26 cellular contexts compared by ENCODE assay signal in the genomic region with DNA sequence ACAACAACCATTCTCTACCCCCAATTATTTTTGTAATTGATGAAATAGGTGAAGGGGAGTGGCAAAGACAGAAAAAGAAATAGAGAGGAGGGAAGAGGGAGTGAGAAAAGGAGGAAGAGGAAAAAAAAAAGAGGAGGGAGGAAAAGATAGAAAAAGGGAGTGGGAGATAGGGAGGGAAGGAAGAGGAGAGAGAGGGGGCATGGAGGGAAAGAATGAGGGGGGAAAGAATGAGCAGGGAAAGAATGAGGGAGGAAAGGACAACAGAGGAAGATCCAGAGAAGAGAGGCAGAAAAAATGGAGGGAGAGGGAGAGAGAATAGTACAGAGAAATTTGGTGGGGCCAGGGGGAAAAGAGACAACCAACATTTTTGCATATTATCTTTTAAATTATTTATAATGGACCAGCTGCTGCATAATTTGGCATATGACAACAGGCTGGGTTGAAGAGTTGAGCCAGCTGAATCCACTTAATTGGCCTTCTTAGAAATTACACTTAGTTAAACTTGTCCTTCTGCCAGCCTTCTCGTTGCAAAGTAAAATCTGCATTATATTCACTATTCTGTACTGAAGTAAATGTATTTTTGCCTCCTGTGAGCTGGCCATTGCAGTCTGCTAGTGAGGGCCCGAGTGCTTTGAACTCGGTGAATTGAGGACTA.
A peak's percentile ranks its signal among the peaks of the same experiment; 100 is the strongest.
DNase-seq lines count a peak whose midpoint lies in the region; ATAC-seq, FAIRE-seq and TF ChIP-seq lines count a peak whose summit lies in the region.
"Had no signal": no experiment of that assay in that cellular context is flagged by ENCODE, and none has a peak within 500 bp of the region (broad histone marks: within the 10 kb centered on the region; RNA-seq: fewer than 3 reads in every experiment).

No MANE protein-coding gene starts in this region.

- H3K4me1 Mint-ChIP-seq in activated CD4-positive, alpha-beta memory T cell treated with anti-CD3 and anti-CD28 coated beads, Interleukin-2, amount 10 ng/mL, durations not matched to agents 7 days and 5 days: peaks cover 10% of the 10 kb centered on the region
- H3K4me1 Mint-ChIP-seq: central memory CD8-positive, alpha-beta T cell had no signal

- H3K79me2 ChIP-seq in HepG2 (ENCODE audit: insufficient read depth, low read length) (no peaks in the 10 kb centered on the region), OCI-LY3 (ENCODE audit: low read length) (peaks cover 15% of the 10 kb centered on the region)

- in situ Hi-C loops in HepG2 (cut with HindIII; ENCODE audit: extremely low pct_ligation_motif_present, low pct_unique_long_range_greater_than_20kb): no loop called here

- intact Hi-C loops in HepG2 (cut with micrococcal nuclease; ENCODE audit: unreplicated experiment) (no loop called here), right lobe of liver (cut with DNase I) (loop anchor here (10.0 kb wide), 1 partner anchor 116 kb away; no protein-coding TSS in a partner anchor), dorsolateral prefrontal cortex (cut with DNase I) (no loop called here)

- CTCF ChIA-PET in HepG2 (lab: Yijun Ruan, JAX; ENCODE audit: low intra/inter-chr PET ratio, low total read pairs): no interaction called here
- CTCF ChIA-PET in activated CD4-positive, alpha-beta memory T cell treated with anti-CD3 and anti-CD28 coated beads, Interleukin-2, amount 10 ng/mL, durations not matched to agents 7 days and 5 days (lab: Charles Lee): interaction anchor here (1.5 kb wide), 2 partner anchors 104 to 166 kb away, joined by 3 read pairs; no protein-coding TSS in a partner anchor

- DNase-seq in HepG2 (ENCODE audit: low spot score) (no peak), right lobe of liver (no peak), fibroblast of gingiva (ENCODE audit: low read depth) (peak; percentile 39), dorsolateral prefrontal cortex (no peak), superior temporal gyrus (ENCODE audit: extremely low spot score) (no peak), inferior parietal cortex (ENCODE audit: extremely low spot score) (no peak)
- no peak for DNase-seq in activated CD4-positive, alpha-beta memory T cell treated with anti-CD3 and anti-CD28 coated beads, Interleukin-2, amount 10 ng/mL, durations not matched to agents 7 days and 5 days
- DNase-seq: activated CD4-positive, alpha-beta T cell treated with anti-CD3 and anti-CD28 coated beads, Interleukin-2, amount 10 ng/mL, durations not matched to agents 7 days and 5 days; activated CD8-positive, alpha-beta memory T cell treated with anti-CD3 and anti-CD28 coated beads, Interleukin-2, amount 50 U/mL, for 4 hours; activated gamma-delta T cell; DMS153; erythroblast; GF-D8; KG1; kidney; NCI-H1048; NCI-H2081 treated with DMSO at 0.1 percent for 48 hours; NCI-H510A treated with DMSO at 0.1 percent for 48 hours; nucleus accumbens; SIG-M5; substantia nigra had no signal

- H3K27ac ChIP-seq in HepG2 (ENCODE audit: extremely low read length, insufficient read depth, low read length): no peak overlapping the region
- H3K27ac ChIP-seq in right lobe of liver: no peak overlapping the region
- peak overlapping the region; percentile 99; the same call in 1 of the 2 replicates for H3K27ac ChIP-seq in OCI-LY3 (ENCODE audit: low read length)
- H3K27ac ChIP-seq in dorsolateral prefrontal cortex: no peak overlapping the region
- H3K27ac ChIP-seq: gastroesophageal sphincter had no signal

- H3K27me3 ChIP-seq in HepG2 (ENCODE audit: control insufficient read depth in 1 of 2, insufficient read depth in 2 of 2, low read length in 2 of 2) (no peaks in the 10 kb centered on the region), right lobe of liver (no peaks in the 10 kb centered on the region), OCI-LY3 (ENCODE audit: low read depth, low read length) (no peaks in the 10 kb centered on the region), dorsolateral prefrontal cortex (no peaks in the 10 kb centered on the region)
- H3K27me3 ChIP-seq: gastroesophageal sphincter had no signal

- ATAC-seq in HepG2 (no peak), right lobe of liver (no peak)

- H3K27ac Mint-ChIP-seq in activated CD4-positive, alpha-beta memory T cell treated with anti-CD3 and anti-CD28 coated beads, Interleukin-2, amount 10 ng/mL, durations not matched to agents 7 days and 5 days: no peak overlapping the region
- H3K27ac Mint-ChIP-seq: activated CD4-positive, alpha-beta T cell treated with anti-CD3 and anti-CD28 coated beads, Interleukin-2, amount 10 ng/mL, durations not matched to agents 7 days and 5 days; T-helper 1 cell treated with Interleukin-12 subunit alpha and Interleukin-12 subunit beta and Interleukin-4 antibody, amounts not matched to agents 30 μg/mL and 1 μg/mL, for 36 hours had no signal

- H3K36me3 ChIP-seq in HepG2 (replicated peaks in 1 of 2; ENCODE audit: control insufficient read depth in 1 of 2, insufficient read depth in 2 of 2, low read length in 2 of 2) (peaks cover 23 to 88% of the 10 kb centered on the region in 2 experiments), right lobe of liver (no peaks in the 10 kb centered on the region), OCI-LY3 (replicated peaks; ENCODE audit: low read depth, low read length) (peaks cover 2% of the 10 kb centered on the region)
- H3K36me3 ChIP-seq: gastroesophageal sphincter had no signal

- TF ChIP-seq EP300 in HepG2 (IDR thresholded peaks at IDR 0.05; ENCODE audit: low read depth in 2 of 2, low read length in 2 of 2) (no peak), HepG2 (CRISPR knock-in tag; IDR thresholded peaks at IDR 0.05; ENCODE audit: borderline replicate concordance) (no peak)

- peaks cover 16% of the 10 kb centered on the region for H3K36me3 Mint-ChIP-seq in activated CD4-positive, alpha-beta memory T cell treated with anti-CD3 and anti-CD28 coated beads, Interleukin-2, amount 10 ng/mL, durations not matched to agents 7 days and 5 days (ENCODE audit: low read depth)

- 99% methylated on average over 3 of the region's 3 CpGs for WGBS in HepG2 (ENCODE audit: low lambda C conversion rate)
- WGBS in right lobe of liver (ENCODE audit: insufficient coverage, low coverage, low lambda C conversion rate, missing lambda C conversion rate): 85% methylated on average over 3 of the region's 3 CpGs

- no TSS peak for BruUV-seq in HepG2 (replicated peaks; lab: Mats Ljungman, UMichigan)

- no peak for TF ChIP-seq RAD21 in HepG2 (CRISPR knock-in tag; IDR thresholded peaks at IDR 0.05)

- no peaks in the 10 kb centered on the region for H3K4me1 ChIP-seq in HepG2 (ENCODE audit: insufficient read depth, low read length)
- no peaks in the 10 kb centered on the region for H3K4me1 ChIP-seq in right lobe of liver
- H3K4me1 ChIP-seq in OCI-LY3 (ENCODE audit: low read length): peaks cover 57% of the 10 kb centered on the region
- H3K4me1 ChIP-seq: gastroesophageal sphincter had no signal

- H3K9me3 Mint-ChIP-seq in activated CD4-positive, alpha-beta memory T cell treated with anti-CD3 and anti-CD28 coated beads, Interleukin-2, amount 10 ng/mL, durations not matched to agents 7 days and 5 days: no peaks in the 10 kb centered on the region
- H3K9me3 Mint-ChIP-seq: activated CD4-positive, alpha-beta T cell treated with anti-CD3 and anti-CD28 coated beads, Interleukin-2, amount 10 ng/mL, durations not matched to agents 7 days and 5 days; central memory CD8-positive, alpha-beta T cell; T-helper 1 cell treated with Interleukin-12 subunit alpha and Interleukin-12 subunit beta and Interleukin-4 antibody, amounts not matched to agents 30 μg/mL and 1 μg/mL, for 36 hours had no signal

- H3K4me3 ChIP-seq in HepG2 (replicated peaks in 1 of 3; ENCODE audit: insufficient read depth in 1 of 3, low read depth in 2 of 3, low read length in 3 of 3) (no peak overlapping the region), right lobe of liver (no peak overlapping the region), OCI-LY3 (ENCODE audit: low read length) (no peak overlapping the region), dorsolateral prefrontal cortex (no peak overlapping the region)
- H3K4me3 ChIP-seq: gastroesophageal sphincter had no signal

- H2AFZ ChIP-seq in HepG2 (ENCODE audit: low read length) (no peak overlapping the region), OCI-LY3 (ENCODE audit: low read depth, low read length) (no peak overlapping the region)

- no peak for TF ChIP-seq POLR2A in HepG2 (IDR thresholded peaks at IDR 0.05; ENCODE audit: insufficient read depth in 1 of 2, low read depth in 2 of 2, low read length in 2 of 2)
- TF ChIP-seq POLR2A in right lobe of liver (IDR thresholded peaks at IDR 0.05): no peak

- H3K9me3 ChIP-seq in HepG2 (ENCODE audit: low read length) (no peaks in the 10 kb centered on the region), right lobe of liver (no peaks in the 10 kb centered on the region), OCI-LY3 (ENCODE audit: insufficient read depth, low read length) (no peaks in the 10 kb centered on the region)
- H3K9me3 ChIP-seq: gastroesophageal sphincter had no signal

- H4K20me1 ChIP-seq in HepG2 (ENCODE audit: insufficient read depth, low read length): no peaks in the 10 kb centered on the region
- no peaks in the 10 kb centered on the region for H4K20me1 ChIP-seq in OCI-LY3 (ENCODE audit: insufficient read depth, low read length)

- H3K9ac ChIP-seq in HepG2 (ENCODE audit: insufficient read depth, low read depth, low read length): no peak overlapping the region
- H3K9ac ChIP-seq in OCI-LY3 (ENCODE audit: low read length): peak overlapping the region; percentile 88

- FAIRE-seq in HepG2 (lab: Jason Lieb, UNC): no peak
- FAIRE-seq: kidney, urothelium cell line had no signal

- H3K4me2 ChIP-seq in HepG2 (ENCODE audit: low read depth, low read length) (no peak overlapping the region), OCI-LY3 (ENCODE audit: low read length) (peak overlapping the region; percentile 95)

- POLR2A ChIA-PET in HepG2 (lab: Yijun Ruan, JAX): no interaction called here
- POLR2A ChIA-PET in activated CD4-positive, alpha-beta memory T cell treated with anti-CD3 and anti-CD28 coated beads, Interleukin-2, amount 10 ng/mL, durations not matched to agents 7 days and 5 days (lab: Charles Lee): no interaction called here

- H3K27me3 Mint-ChIP-seq in activated CD4-positive, alpha-beta memory T cell treated with anti-CD3 and anti-CD28 coated beads, Interleukin-2, amount 10 ng/mL, durations not matched to agents 7 days and 5 days: no peaks in the 10 kb centered on the region
- H3K27me3 Mint-ChIP-seq: activated CD4-positive, alpha-beta T cell treated with anti-CD3 and anti-CD28 coated beads, Interleukin-2, amount 10 ng/mL, durations not matched to agents 7 days and 5 days; central memory CD8-positive, alpha-beta T cell had no signal

- H3K4me3 Mint-ChIP-seq in activated CD4-positive, alpha-beta memory T cell treated with anti-CD3 and anti-CD28 coated beads, Interleukin-2, amount 10 ng/mL, durations not matched to agents 7 days and 5 days: no peak overlapping the region
- H3K4me3 Mint-ChIP-seq: activated CD4-positive, alpha-beta T cell treated with anti-CD3 and anti-CD28 coated beads, Interleukin-2, amount 10 ng/mL, durations not matched to agents 7 days and 5 days; central memory CD8-positive, alpha-beta T cell; T-helper 1 cell treated with Interleukin-12 subunit alpha and Interleukin-12 subunit beta and Interleukin-4 antibody, amounts not matched to agents 30 μg/mL and 1 μg/mL, for 36 hours had no signal

- TF ChIP-seq CTCF in HepG2 (CRISPR knock-in tag; IDR thresholded peaks at IDR 0.05) (no peak), right lobe of liver (IDR thresholded peaks at IDR 0.05) (no peak), OCI-LY3 (IDR thresholded peaks at IDR 0.05; ENCODE audit: low read depth, low read length) (no peak), dorsolateral prefrontal cortex (IDR thresholded peaks at IDR 0.05 in 54 of 56, conservative IDR thresholded peaks at IDR 0.05 in 2 of 56; ENCODE audit: low read depth in 1 of 56, partially characterized antibody in 56 of 56) (no peak)

Comparison
In these comparisons a context has a peak if more than half of its experiments do, and no peak if none do; other contexts are left out.
1. intact Hi-C loops: an anchor here in right lobe of liver (10.0 kb wide); none called in HepG2 and dorsolateral prefrontal cortex.